1 cellular context compared by ENCODE assay signal in the genomic region with DNA sequence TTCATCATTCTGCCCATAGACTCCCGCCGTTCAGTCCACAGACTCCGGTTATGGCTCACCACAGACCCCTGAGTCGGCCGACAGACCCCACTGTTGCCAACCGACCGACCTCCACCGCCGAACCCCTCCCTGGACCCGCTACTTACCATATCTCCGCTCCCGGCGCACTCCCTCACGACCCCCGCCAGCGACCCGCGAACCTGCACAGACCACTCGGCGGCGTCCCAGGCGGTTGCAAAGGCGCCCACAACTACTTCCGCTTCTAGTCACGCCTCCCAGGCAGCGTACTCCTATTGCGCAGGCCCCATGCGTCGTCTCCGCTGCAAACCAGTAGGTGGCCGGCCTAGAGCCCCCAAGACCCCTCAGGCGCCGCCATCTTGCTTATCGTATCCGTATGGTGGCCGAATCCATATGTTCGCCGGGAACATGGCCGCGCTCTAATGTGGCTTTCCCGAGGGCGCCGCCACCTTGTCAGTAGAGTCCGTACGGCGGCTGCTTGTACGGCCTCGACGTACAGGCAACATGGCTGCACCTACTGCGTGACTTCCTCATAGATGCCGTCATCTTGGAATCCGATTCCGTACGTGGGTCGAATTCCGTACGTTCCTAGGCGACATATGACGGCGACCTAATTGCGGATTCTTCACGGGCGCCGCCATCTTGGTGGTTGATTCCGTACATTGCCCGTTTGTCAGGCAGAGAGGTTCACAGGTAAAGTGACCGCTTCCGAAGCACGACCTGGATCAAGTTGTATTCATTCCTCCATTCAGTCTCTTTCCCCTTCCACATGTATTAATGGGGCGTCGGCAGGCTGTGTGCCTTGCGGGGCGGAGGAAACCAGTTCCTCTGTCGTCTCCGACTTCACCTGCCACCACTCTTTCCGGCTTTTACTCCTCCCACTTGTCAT.
A peak's percentile ranks its signal among the peaks of the same experiment; 100 is the strongest.
TF ChIP-seq lines count a peak whose summit lies in the region.

TSS of gene CXXC1 (minus strand) at position 252 of the 907 bp plus-strand sequence. CDS start at position 149, 103 bp downstream.

TF ChIP-seq in GM23338, 12 proteins besides CTCF, POLR2A, EP300 and RAD21:
- TF ChIP-seq ETS1 (IDR thresholded peaks at IDR 0.05) = peak; percentile 99
- no peak for TF ChIP-seq EZH2phosphoT487 (IDR thresholded peaks at IDR 0.05; ENCODE audit: unreplicated experiment)
- TF ChIP-seq ZNF114 (CRISPR knock-in tag; IDR thresholded peaks at IDR 0.05) = peak; percentile 95
- peak; percentile 88 for TF ChIP-seq POLR2AphosphoS5 (IDR thresholded peaks at IDR 0.05; ENCODE audit: low read depth)
- peak; percentile 82 for TF ChIP-seq CREB1 (CRISPR knock-in tag; IDR thresholded peaks at IDR 0.05; ENCODE audit: low read depth)
